ENCODE assay signal across 17 cellular contexts in genomic region chr3:196050597-196050996, GRCh38.
"Had no signal": no experiment of that assay in that cellular context is flagged by ENCODE, and none has a peak within 500 bp of the region (broad histone marks: within the 10 kb centered on the region; RNA-seq: fewer than 3 reads in every experiment).

No MANE protein-coding gene starts in this region.

- H3K9me3 ChIP-seq: heart left ventricle, mucosa of descending colon, neutrophil, right atrium auricular region, sigmoid colon had no signal

- H3K9me3 Mint-ChIP-seq: naive thymus-derived CD8-positive, alpha-beta T cell; stimulated activated naive B cell treated with anti-CD40 and anti-IgM and Interleukin-4, amounts not matched to agents 10 μg/mL and 1 μg/mL and 100 μg/mL, for 72 hours; stimulated activated naive CD8-positive, alpha-beta T cell treated with anti-CD3 and anti-CD28 coated beads, Interleukin-15, amount 100 ng/mL, for 72 hours had no signal

- ATAC-seq: esophagus mucosa; heart left ventricle; left colon; mucosa of descending colon; naive thymus-derived CD8-positive, alpha-beta T cell; stimulated activated naive B cell treated with anti-CD40 and anti-IgM and Interleukin-4, amounts not matched to agents 10 μg/mL and 1 μg/mL and 100 μg/mL, for 72 hours; stimulated activated naive CD8-positive, alpha-beta T cell treated with anti-CD3 and anti-CD28 coated beads, Interleukin-15, amount 100 ng/mL, for 72 hours had no signal

- H3K4me3 Mint-ChIP-seq: naive thymus-derived CD8-positive, alpha-beta T cell; stimulated activated naive B cell treated with anti-CD40 and anti-IgM and Interleukin-4, amounts not matched to agents 10 μg/mL and 1 μg/mL and 100 μg/mL, for 72 hours; stimulated activated naive CD8-positive, alpha-beta T cell treated with anti-CD3 and anti-CD28 coated beads, Interleukin-15, amount 100 ng/mL, for 72 hours had no signal

- H3K4me1 ChIP-seq: heart left ventricle, right atrium auricular region, sigmoid colon had no signal

- H3K27me3 Mint-ChIP-seq: naive thymus-derived CD8-positive, alpha-beta T cell; stimulated activated naive B cell treated with anti-CD40 and anti-IgM and Interleukin-4, amounts not matched to agents 10 μg/mL and 1 μg/mL and 100 μg/mL, for 72 hours; stimulated activated naive CD8-positive, alpha-beta T cell treated with anti-CD3 and anti-CD28 coated beads, Interleukin-15, amount 100 ng/mL, for 72 hours had no signal

- H3K27me3 ChIP-seq: heart left ventricle, neutrophil, right atrium auricular region, sigmoid colon had no signal

- H3K4me1 Mint-ChIP-seq: stimulated activated naive B cell treated with anti-CD40 and anti-IgM and Interleukin-4, amounts not matched to agents 10 μg/mL and 1 μg/mL and 100 μg/mL, for 72 hours had no signal

- H3K27ac ChIP-seq: coronary artery, heart left ventricle, neutrophil, right atrium auricular region, sigmoid colon, skin epidermis had no signal

- H3K4me3 ChIP-seq: coronary artery, heart left ventricle, mucosa of descending colon, right atrium auricular region, sigmoid colon, skin epidermis had no signal

- H3K27ac Mint-ChIP-seq: stimulated activated naive B cell treated with anti-CD40 and anti-IgM and Interleukin-4, amounts not matched to agents 10 μg/mL and 1 μg/mL and 100 μg/mL, for 72 hours; stimulated activated naive CD8-positive, alpha-beta T cell treated with anti-CD3 and anti-CD28 coated beads, Interleukin-15, amount 100 ng/mL, for 72 hours had no signal

- DNase-seq: effector CD8-positive, alpha-beta T cell; heart left ventricle; left colon; mammary epithelial cell; mucosa of descending colon; naive thymus-derived CD8-positive, alpha-beta T cell; sigmoid colon; stimulated activated CD4-positive, alpha-beta T cell treated with anti-CD3 and anti-CD28 coated beads, Interleukin-2, amount 100 ng/mL, for 24 hours; stimulated activated CD4-positive, alpha-beta T cell treated with anti-CD3 and anti-CD28 coated beads, Interleukin-4, amount 100 ng/mL, for 4 hours; stimulated activated naive B cell treated with anti-CD40 and anti-IgM and Interleukin-4, amounts not matched to agents 10 μg/mL and 1 μg/mL and 100 μg/mL, for 72 hours; stimulated activated naive CD8-positive, alpha-beta T cell treated with anti-CD3 and anti-CD28 coated beads, Interleukin-15, amount 100 ng/mL, for 72 hours; trophoblast cell had no signal
